19 cellular contexts compared by ENCODE assay signal in genomic region chr4:33334416-33334815, GRCh38.
DNase-seq lines count a peak whose midpoint lies in the region; ATAC-seq and TF ChIP-seq lines count a peak whose summit lies in the region.
"Had no signal": no experiment of that assay in that cellular context is flagged by ENCODE, and none has a peak within 500 bp of the region (broad histone marks: within the 10 kb centered on the region; RNA-seq: fewer than 3 reads in every experiment).

No MANE protein-coding gene starts in this region.

- no peak overlapping the region for H3K4me3 ChIP-seq in astrocyte of the spinal cord (ENCODE audit: low read depth, low read length)
- no peak overlapping the region for H3K4me3 ChIP-seq in fibroblast of the aortic adventitia (ENCODE audit: low read depth, low read length)

- in situ Hi-C loops in astrocyte of the spinal cord (cut with HindIII; ENCODE audit: low sequenced_read_pairs), result no loop called here

- TF ChIP-seq CTCF in astrocyte of the spinal cord (IDR thresholded peaks at IDR 0.05; ENCODE audit: low read depth, low read length) (no peak), fibroblast of the aortic adventitia (IDR thresholded peaks at IDR 0.05; ENCODE audit: insufficient read depth, low read length) (no peak), RWPE1 (conservative IDR thresholded peaks at IDR 0.05; ENCODE audit: low read depth) (no peak)

- POLR2A ChIA-PET in RWPE1 (lab: Yijun Ruan, JAX; ENCODE audit: low non-redundant PET), result no interaction called here

- no peak overlapping the region for H3K27ac ChIP-seq in RWPE1
- H3K27ac ChIP-seq: C4-2B, HL-60 had no signal

- CTCF ChIA-PET in RWPE1 (lab: Yijun Ruan, JAX), result no interaction called here

- DNase-seq in DMS53 treated with DMSO at 0.1 percent for 48 hours (lab: John Stamatoyannopoulos, UW; ENCODE audit: unreplicated experiment), result peak; percentile 86
- DNase-seq in M059J (ENCODE audit: low read depth), result peak; percentile 29
- DNase-seq in astrocyte of the spinal cord (ENCODE audit: low read depth, low spot score), result peak; percentile 5
- peak; percentile 16 for DNase-seq in fibroblast of the aortic adventitia (ENCODE audit: low read depth)
- no peak for DNase-seq in RWPE1 (ENCODE audit: low spot score)
- DNase-seq in left colon, result no peak
- no peak for DNase-seq in OCI-M1 (lab: John Stamatoyannopoulos, UW)
- DNase-seq: ACHN; Caco-2; CD4-positive, alpha-beta T cell; DMS79 treated with DMSO at 0.1 percent for 48 hours; GF-D8; GOT3; H7; HFFc6; IMR-90 had no signal

- intact Hi-C loops in left colon (cut with DNase I, micrococcal nuclease), result no loop called here

- ATAC-seq in left colon, result no peak
- ATAC-seq: HCT116 had no signal

Comparison
In these comparisons a context has a peak if more than half of its experiments do, and no peak if none do; other contexts are left out.
1. DNase-seq: peak in DMS53 treated with DMSO at 0.1 percent for 48 hours (single experiment), M059J (single experiment), astrocyte of the spinal cord (single experiment) and fibroblast of the aortic adventitia (single experiment); none in RWPE1 (single experiment), left colon (0 of 2) and OCI-M1 (single experiment).